2 cellular contexts compared by ENCODE assay signal in genomic region chr3:42123824-42124500, GRCh38.
TF ChIP-seq lines count a peak whose summit lies in the region.

No MANE protein-coding gene starts in this region.

TF ChIP-seq in GM23338, 12 proteins besides CTCF, POLR2A, EP300 and RAD21:
- TF ChIP-seq ZNF462 (CRISPR knock-in tag; IDR thresholded peaks at IDR 0.05) (no peak), EZH2phosphoT487 (IDR thresholded peaks at IDR 0.05; ENCODE audit: unreplicated experiment) (no peak), NANOG (IDR thresholded peaks at IDR 0.05; ENCODE audit: borderline replicate concordance) (no peak), JUNB (IDR thresholded peaks at IDR 0.05; ENCODE audit: unreplicated experiment) (no peak), STAT1 (IDR thresholded peaks at IDR 0.05; ENCODE audit: unreplicated experiment) (no peak), ZNF114 (CRISPR knock-in tag; IDR thresholded peaks at IDR 0.05) (no peak), POLR2AphosphoS5 (IDR thresholded peaks at IDR 0.05; ENCODE audit: low read depth) (no peak), REST (IDR thresholded peaks at IDR 0.05; ENCODE audit: unreplicated experiment) (no peak), EZH2 (IDR thresholded peaks at IDR 0.05; ENCODE audit: low read depth, unreplicated experiment) (no peak), ZNF331 (CRISPR knock-in tag; IDR thresholded peaks at IDR 0.05; ENCODE audit: low read depth) (no peak), ETS1 (IDR thresholded peaks at IDR 0.05) (no peak), CREB1 (CRISPR knock-in tag; IDR thresholded peaks at IDR 0.05; ENCODE audit: low read depth) (no peak)

TF ChIP-seq in WTC11, 78 proteins besides CTCF, POLR2A, EP300 and RAD21 (continued from another document):
- no peak for TF ChIP-seq PREB (CRISPR knock-in tag; IDR thresholded peaks at IDR 0.05; ENCODE audit: borderline replicate concordance)
- no peak for TF ChIP-seq ZNF512 (CRISPR knock-in tag; IDR thresholded peaks at IDR 0.05; ENCODE audit: borderline replicate concordance)
- TF ChIP-seq GABPB1 (CRISPR knock-in tag; IDR thresholded peaks at IDR 0.05): no peak
- TF ChIP-seq ZNF281 (CRISPR knock-in tag; IDR thresholded peaks at IDR 0.05): no peak
- TF ChIP-seq FOXK1 (CRISPR knock-in tag; IDR thresholded peaks at IDR 0.05): no peak
- no peak for TF ChIP-seq SP1 (CRISPR knock-in tag; conservative IDR thresholded peaks at IDR 0.05)
- no peak for TF ChIP-seq HMGXB4 (CRISPR knock-in tag; IDR thresholded peaks at IDR 0.05)
- TF ChIP-seq ZNF396 (CRISPR knock-in tag; IDR thresholded peaks at IDR 0.05; ENCODE audit: borderline replicate concordance): no peak
- TF ChIP-seq NR2C2 (CRISPR knock-in tag; IDR thresholded peaks at IDR 0.05): no peak
- TF ChIP-seq MXD4 (CRISPR knock-in tag; IDR thresholded peaks at IDR 0.05; ENCODE audit: borderline replicate concordance): no peak
- no peak for TF ChIP-seq ZNF425 (CRISPR knock-in tag; conservative IDR thresholded peaks at IDR 0.05)
- no peak for TF ChIP-seq ERG (CRISPR knock-in tag; IDR thresholded peaks at IDR 0.05)
